ENCODE assay signal across 20 cellular contexts in the genomic region with DNA sequence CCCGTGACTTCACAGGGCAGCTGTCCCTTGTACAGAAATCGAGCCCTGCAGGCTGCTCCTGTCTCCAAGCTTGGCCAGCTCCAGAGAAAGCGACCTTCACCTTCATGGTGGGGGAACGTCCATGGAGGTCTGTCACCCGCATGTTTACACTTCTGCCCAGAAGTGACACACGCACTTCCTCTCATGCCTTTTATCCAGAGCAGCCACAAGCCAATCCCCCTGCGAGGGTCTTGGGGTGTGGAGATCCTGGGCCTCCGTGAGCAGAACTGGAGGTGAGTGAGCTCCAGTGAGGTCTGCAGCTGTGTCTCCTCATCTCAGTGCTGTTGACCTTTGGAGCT.
"Had no signal": no experiment of that assay in that cellular context is flagged by ENCODE, and none has a peak within 500 bp of the region (broad histone marks: within the 10 kb centered on the region; RNA-seq: fewer than 3 reads in every experiment).

No MANE protein-coding gene starts in this region.

- H3K27ac ChIP-seq: cardiac muscle cell, dorsolateral prefrontal cortex, gastroesophageal sphincter, lower lobe of right lung, right atrium auricular region, upper lobe of left lung had no signal

- H3K4me1 Mint-ChIP-seq: activated CD8-positive, alpha-beta memory T cell treated with anti-CD3 and anti-CD28 coated beads, Interleukin-2, amount 10 ng/mL, durations not matched to agents 7 days and 5 days; natural killer cell had no signal

- H3K9me3 Mint-ChIP-seq: activated CD4-positive, alpha-beta memory T cell treated with anti-CD3 and anti-CD28 coated beads for 36 hours; endodermal cell; natural killer cell; T-cell had no signal

- H3K9me3 ChIP-seq: gastroesophageal sphincter, lower lobe of right lung, right atrium auricular region, upper lobe of left lung had no signal

- ATAC-seq: activated CD8-positive, alpha-beta memory T cell treated with anti-CD3 and anti-CD28 coated beads, Interleukin-2, amount 10 ng/mL, durations not matched to agents 7 days and 5 days; left colon; lower lobe of right lung; natural killer cell; stimulated activated naive CD8-positive, alpha-beta T cell treated with anti-CD3 and anti-CD28 coated beads, Interleukin-15, Interleukin-2, amounts not matched to agents 100 U/mL and 50 U/mL, for 24 hours had no signal

- H3K36me3 Mint-ChIP-seq: activated CD4-positive, alpha-beta memory T cell treated with anti-CD3 and anti-CD28 coated beads for 36 hours; activated CD8-positive, alpha-beta memory T cell treated with anti-CD3 and anti-CD28 coated beads, Interleukin-2, amount 10 ng/mL, durations not matched to agents 7 days and 5 days; natural killer cell; T-cell had no signal

- DNase-seq: activated CD4-positive, alpha-beta memory T cell treated with anti-CD3 and anti-CD28 coated beads for 36 hours; activated CD4-positive, alpha-beta T cell treated with anti-CD3 and anti-CD28 coated beads for 1 hour; activated CD8-positive, alpha-beta memory T cell treated with anti-CD3 and anti-CD28 coated beads, Interleukin-2, amount 10 ng/mL, durations not matched to agents 7 days and 5 days; activated effector memory CD4-positive, alpha-beta T cell treated with Interleukin-2 at 50 U/mL for 16 hours; activated naive CD4-positive, alpha-beta T cell treated with anti-CD3 and anti-CD28 coated beads, Interleukin-2, amount 50 U/mL, for 16 hours; activated T-cell treated with anti-CD3 and anti-CD28 coated beads, Interleukin-2, amount 50 U/mL, for 1 hour; erythroblast; lower lobe of right lung; natural killer cell; stimulated activated CD4-positive, alpha-beta T cell treated with anti-CD3 and anti-CD28 coated beads, Interleukin-4, amount 100 ng/mL, for 24 hours; stimulated activated naive CD8-positive, alpha-beta T cell treated with anti-CD3 and anti-CD28 coated beads, Interleukin-15, Interleukin-2, amounts not matched to agents 100 U/mL and 50 U/mL, for 24 hours; T-cell; T-helper 9 cell; upper lobe of left lung had no signal

- H3K27me3 ChIP-seq: cardiac muscle cell, dorsolateral prefrontal cortex, gastroesophageal sphincter, right atrium auricular region, upper lobe of left lung had no signal

- H3K4me3 ChIP-seq: cardiac muscle cell, dorsolateral prefrontal cortex, gastroesophageal sphincter, lower lobe of right lung, right atrium auricular region, upper lobe of left lung had no signal

- H3K4me3 Mint-ChIP-seq: activated CD4-positive, alpha-beta memory T cell treated with anti-CD3 and anti-CD28 coated beads for 36 hours; activated CD8-positive, alpha-beta memory T cell treated with anti-CD3 and anti-CD28 coated beads, Interleukin-2, amount 10 ng/mL, durations not matched to agents 7 days and 5 days; endodermal cell; natural killer cell; T-cell had no signal

- H3K27ac Mint-ChIP-seq: activated CD4-positive, alpha-beta memory T cell treated with anti-CD3 and anti-CD28 coated beads for 36 hours; activated CD8-positive, alpha-beta memory T cell treated with anti-CD3 and anti-CD28 coated beads, Interleukin-2, amount 10 ng/mL, durations not matched to agents 7 days and 5 days; endodermal cell; natural killer cell had no signal

- H3K36me3 ChIP-seq: cardiac muscle cell, gastroesophageal sphincter, lower lobe of right lung, right atrium auricular region, upper lobe of left lung had no signal
